7 cellular contexts compared by ENCODE assay signal in the genomic region with DNA sequence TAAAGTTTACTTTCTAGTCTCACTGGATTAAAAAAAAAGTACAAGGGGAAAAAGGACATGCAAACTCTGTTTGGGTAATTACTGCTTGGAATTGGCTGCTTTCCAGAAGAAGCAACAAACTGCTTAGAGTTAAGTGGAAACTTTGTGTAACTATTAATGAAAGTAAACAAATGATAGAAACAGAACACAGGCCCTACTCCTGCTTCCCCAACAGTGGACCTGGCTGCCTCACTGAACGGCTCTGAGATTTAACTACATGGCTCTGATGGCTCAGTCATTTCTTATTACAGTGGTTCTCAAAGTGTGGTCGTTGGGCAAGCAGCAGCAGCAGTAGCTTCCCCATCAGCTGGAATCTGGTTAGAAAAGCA.
DNase-seq lines count a peak whose midpoint lies in the region; ATAC-seq and TF ChIP-seq lines count a peak whose summit lies in the region.

No MANE protein-coding gene starts in this region.

- peaks cover 30% of the 10 kb centered on the region for H3K79me2 ChIP-seq in smooth muscle cell (ENCODE audit: low read depth)

- H3K4me3 ChIP-seq in fibroblast of mammary gland (ENCODE audit: control insufficient read depth, low read depth, low read length) (no peak overlapping the region), smooth muscle cell (no peak overlapping the region), brain microvascular endothelial cell (ENCODE audit: low read depth, low read length) (no peak overlapping the region)

- no peaks in the 10 kb centered on the region for H3K9me3 ChIP-seq in smooth muscle cell (replicated peaks; ENCODE audit: low read depth)

- no peak overlapping the region for H2AFZ ChIP-seq in smooth muscle cell (ENCODE audit: low read depth)

- H3K4me1 ChIP-seq in smooth muscle cell (ENCODE audit: low read depth): peaks cover 12% of the 10 kb centered on the region

- no peak for TF ChIP-seq CTCF in fibroblast of mammary gland (conservative IDR thresholded peaks at IDR 0.05; ENCODE audit: control insufficient read depth, insufficient read depth, low read depth, low read length)
- TF ChIP-seq CTCF in smooth muscle cell (IDR thresholded peaks at IDR 0.05; ENCODE audit: borderline replicate concordance, insufficient read depth, poor library complexity, severe bottlenecking): no peak
- TF ChIP-seq CTCF in brain microvascular endothelial cell (IDR thresholded peaks at IDR 0.05; ENCODE audit: low read depth, low read length, missing control alignments): no peak

- no peak overlapping the region for H3K9ac ChIP-seq in smooth muscle cell (ENCODE audit: low read depth)

- H3K27me3 ChIP-seq in smooth muscle cell (ENCODE audit: low read depth) (no peaks in the 10 kb centered on the region), brain microvascular endothelial cell (replicated peaks) (no peaks in the 10 kb centered on the region)

- H3K27ac ChIP-seq in smooth muscle cell (ENCODE audit: low read depth): peak overlapping the region; percentile 37
- H3K27ac ChIP-seq in brain microvascular endothelial cell: no peak overlapping the region

- peaks cover 8% of the 10 kb centered on the region for H4K20me1 ChIP-seq in smooth muscle cell (ENCODE audit: low read depth)

- no peak overlapping the region for H3K4me2 ChIP-seq in smooth muscle cell

- 10% methylated on average over 2 of the region's 2 CpGs for WGBS in smooth muscle cell (ENCODE audit: low lambda C conversion rate)

- in situ Hi-C loops in brain microvascular endothelial cell (cut with HindIII; ENCODE audit: low pct_ligation_motif_present, low sequenced_read_pairs): no loop called here

- no peaks in the 10 kb centered on the region for H3F3A ChIP-seq in smooth muscle cell (ENCODE audit: low read depth)

- peak; percentile 60 for ATAC-seq in GM21515 (IDR thresholded peaks at IDR 0.05; ENCODE audit: unreplicated experiment)
- peak; percentile 76 for ATAC-seq in HG03460 (IDR thresholded peaks at IDR 0.05; ENCODE audit: unreplicated experiment)
- ATAC-seq in GM21737 (IDR thresholded peaks at IDR 0.05; ENCODE audit: unreplicated experiment): no peak

- H3K36me3 ChIP-seq in smooth muscle cell (ENCODE audit: low read depth): no peaks in the 10 kb centered on the region
- H3K36me3 ChIP-seq in brain microvascular endothelial cell (replicated peaks): no peaks in the 10 kb centered on the region

- DNase-seq in fibroblast of mammary gland (ENCODE audit: low read depth): peak; percentile 53
- DNase-seq in smooth muscle cell (lab: John Stamatoyannopoulos, UW; ENCODE audit: unreplicated experiment): no peak
- no peak for DNase-seq in stimulated activated CD4-positive, alpha-beta T cell treated with anti-CD3 and anti-CD28 coated beads, Interleukin-4, amount 100 ng/mL, for 24 hours
- DNase-seq in brain microvascular endothelial cell: no peak
